12 cellular contexts compared by ENCODE assay signal in genomic region chr3:16515885-16516420, GRCh38. TPM values are rescaled to one million over a fixed set of nuclear protein-coding genes. Genes with fewer than 3 reads are reported as not detected.
A peak's percentile ranks its signal among the peaks of the same experiment; 100 is the strongest.
DNase-seq lines count a peak whose midpoint lies in the region; ATAC-seq and TF ChIP-seq lines count a peak whose summit lies in the region.
"Had no signal": no experiment of that assay in that cellular context is flagged by ENCODE, and none has a peak within 500 bp of the region (broad histone marks: within the 10 kb centered on the region; RNA-seq: fewer than 3 reads in every experiment).

No MANE protein-coding gene starts in this region.

- POLR2A ChIA-PET in activated CD4-positive, alpha-beta T cell treated with anti-CD3 and anti-CD28 coated beads, Interleukin-2, amount 10 ng/mL, durations not matched to agents 7 days and 5 days (lab: Charles Lee), result interaction anchor here (0.6 kb wide), 1 partner anchor 867 kb away, joined by 3 read pairs; no protein-coding TSS in a partner anchor
- POLR2A ChIA-PET in activated naive CD8-positive, alpha-beta T cell treated with anti-CD3 and anti-CD28 coated beads, Interleukin-2, amount 10 ng/mL, durations not matched to agents 7 days and 5 days (lab: Charles Lee), result interaction anchor here (0.6 to 2.0 kb wide), 6 partner anchors 64 to 636 kb away, joined by 3 to 5 read pairs (median 4); no protein-coding TSS in a partner anchor

- peak overlapping the region; percentile 3 for H3K4me3 Mint-ChIP-seq in activated CD4-positive, alpha-beta T cell treated with anti-CD3 and anti-CD28 coated beads, Interleukin-2, amount 10 ng/mL, durations not matched to agents 7 days and 5 days
- H3K4me3 Mint-ChIP-seq in activated naive CD8-positive, alpha-beta T cell treated with anti-CD3 and anti-CD28 coated beads, Interleukin-2, amount 10 ng/mL, durations not matched to agents 7 days and 5 days, result peak overlapping the region; percentile 59
- no peak overlapping the region for H3K4me3 Mint-ChIP-seq in H9
- H3K4me3 Mint-ChIP-seq: nephron progenitor cell had no signal

- no peak overlapping the region for H3K4ac ChIP-seq in H9 (ENCODE audit: low read depth, low read length)

- no peak overlapping the region for H2BK5ac ChIP-seq in H9 (ENCODE audit: insufficient read length, low read length)

- no peak overlapping the region for H3K23ac ChIP-seq in H9 (ENCODE audit: insufficient read length, low read depth, low read length)

- H4K20me1 ChIP-seq in H9 (ENCODE audit: control insufficient read depth, insufficient read depth, insufficient read length), result no peaks in the 10 kb centered on the region

- peak overlapping the region; percentile 73 for H3K27ac Mint-ChIP-seq in activated CD4-positive, alpha-beta T cell treated with anti-CD3 and anti-CD28 coated beads, Interleukin-2, amount 10 ng/mL, durations not matched to agents 7 days and 5 days
- peak overlapping the region; percentile 89 for H3K27ac Mint-ChIP-seq in activated naive CD8-positive, alpha-beta T cell treated with anti-CD3 and anti-CD28 coated beads, Interleukin-2, amount 10 ng/mL, durations not matched to agents 7 days and 5 days
- no peak overlapping the region for H3K27ac Mint-ChIP-seq in H9
- H3K27ac Mint-ChIP-seq: nephron progenitor cell had no signal

- no peak overlapping the region for H4K8ac ChIP-seq in H9 (replicated peaks; ENCODE audit: insufficient read length, low read depth, low read length)

- no peak overlapping the region for H2BK15ac ChIP-seq in H9 (ENCODE audit: low read depth, low read length)

- H3K4me1 ChIP-seq in skeletal muscle tissue (ENCODE audit: control insufficient read depth in 3 of 3, insufficient read depth in 3 of 3, low read length in 3 of 3) (peaks cover 32 to 39% (median 37%) of the 10 kb centered on the region in 3 donors), H9 (ENCODE audit: insufficient read depth, low read length) (peaks cover 4% of the 10 kb centered on the region; the same call in 1 of the 2 replicates)

- H3K27ac ChIP-seq in skeletal muscle tissue (ENCODE audit: low read depth, low read length) (peak overlapping the region; percentile 19), H9 (ENCODE audit: insufficient read length, low read depth, low read length) (no peak overlapping the region)
- H3K27ac ChIP-seq: brain microvascular endothelial cell had no signal

- ATAC-seq in HG02870 (IDR thresholded peaks at IDR 0.05; ENCODE audit: unreplicated experiment), result peak; percentile 17
- ATAC-seq in activated naive CD8-positive, alpha-beta T cell treated with anti-CD3 and anti-CD28 coated beads, Interleukin-2, amount 10 ng/mL, durations not matched to agents 7 days and 5 days (ENCODE audit: low read depth), result no peak
- ATAC-seq in HG03039 (IDR thresholded peaks at IDR 0.05; ENCODE audit: unreplicated experiment), result no peak

- no peaks in the 10 kb centered on the region for H3K27me3 ChIP-seq in skeletal muscle tissue (ENCODE audit: control insufficient read depth in 3 of 3, insufficient read depth in 3 of 3, low read length in 3 of 3)
- H3K27me3 ChIP-seq in H9 (ENCODE audit: insufficient read depth, low read length), result peaks cover 17% of the 10 kb centered on the region; the same call in 1 of the 2 replicates
- H3K27me3 ChIP-seq: brain microvascular endothelial cell had no signal

- peaks cover 16% of the 10 kb centered on the region for H3K9me3 Mint-ChIP-seq in activated CD4-positive, alpha-beta T cell treated with anti-CD3 and anti-CD28 coated beads, Interleukin-2, amount 10 ng/mL, durations not matched to agents 7 days and 5 days
- peaks cover 2% of the 10 kb centered on the region for H3K9me3 Mint-ChIP-seq in activated naive CD8-positive, alpha-beta T cell treated with anti-CD3 and anti-CD28 coated beads, Interleukin-2, amount 10 ng/mL, durations not matched to agents 7 days and 5 days
- H3K9me3 Mint-ChIP-seq in H9, result no peaks in the 10 kb centered on the region; a peak in 2 of 5 replicates
- H3K9me3 Mint-ChIP-seq: nephron progenitor cell had no signal

- H3K9me3 ChIP-seq in skeletal muscle tissue (ENCODE audit: control insufficient read depth in 3 of 3, low read length in 3 of 3) (no peaks in the 10 kb centered on the region), H9 (ENCODE audit: control insufficient read depth, low read depth, low read length) (no peaks in the 10 kb centered on the region)

- no peak for DNase-seq in activated CD4-positive, alpha-beta T cell treated with anti-CD3 and anti-CD28 coated beads, Interleukin-2, amount 10 ng/mL, durations not matched to agents 7 days and 5 days
- no peak for DNase-seq in activated CD4-positive, alpha-beta T cell treated with anti-CD3 and anti-CD28 coated beads, Interleukin-2, amount 50 U/mL, for 48 hours
- DNase-seq in activated naive CD8-positive, alpha-beta T cell treated with anti-CD3 and anti-CD28 coated beads, Interleukin-2, amount 10 ng/mL, durations not matched to agents 7 days and 5 days, result no peak
- DNase-seq in H9 (no peak), MV-4-11 (lab: John Stamatoyannopoulos, UW) (no peak)
- DNase-seq: brain microvascular endothelial cell, erythroblast, nephron progenitor cell, substantia nigra had no signal

- no peak overlapping the region for H2AK5ac ChIP-seq in H9 (ENCODE audit: insufficient read length, low read length)

- no CpG with 5 or more reads among the region's 11 CpGs for WGBS in H9 (ENCODE audit: extremely low coverage, insufficient read length, low lambda C conversion rate)

- no peak overlapping the region for H3K4me2 ChIP-seq in H9 (ENCODE audit: insufficient read depth, insufficient read length, low read length)

- peaks cover 16% of the 10 kb centered on the region for H3K23me2 ChIP-seq in H9 (ENCODE audit: insufficient read length, low read depth, low read length, poor library complexity, severe bottlenecking)

- no peak overlapping the region for H2BK12ac ChIP-seq in H9 (ENCODE audit: insufficient read length, low read depth, low read length)

- no peak overlapping the region for H4K5ac ChIP-seq in H9 (ENCODE audit: insufficient read length, low read depth, low read length)

- CTCF ChIA-PET in activated CD4-positive, alpha-beta T cell treated with anti-CD3 and anti-CD28 coated beads, Interleukin-2, amount 10 ng/mL, durations not matched to agents 7 days and 5 days (lab: Charles Lee), result interaction anchor here (1.1 to 2.2 kb wide), 7 partner anchors 10 to 226 kb away, joined by 3 to 7 read pairs (median 4); no protein-coding TSS in a partner anchor

- H2BK120ac ChIP-seq in H9 (ENCODE audit: low read depth, low read length, poor library complexity, severe bottlenecking), result no peak overlapping the region

- H3K36me3 Mint-ChIP-seq in activated CD4-positive, alpha-beta T cell treated with anti-CD3 and anti-CD28 coated beads, Interleukin-2, amount 10 ng/mL, durations not matched to agents 7 days and 5 days (ENCODE audit: low read depth), result peaks cover 14% of the 10 kb centered on the region
- H3K36me3 Mint-ChIP-seq in activated naive CD8-positive, alpha-beta T cell treated with anti-CD3 and anti-CD28 coated beads, Interleukin-2, amount 10 ng/mL, durations not matched to agents 7 days and 5 days, result peaks cover 2% of the 10 kb centered on the region
- H3K36me3 Mint-ChIP-seq in H9 (ENCODE audit: insufficient read depth in 1 of 3, low read depth in 3 of 3), result no peaks in the 10 kb centered on the region

- H3K9ac ChIP-seq in skeletal muscle tissue (ENCODE audit: low read depth in 1 of 3, low read length in 3 of 3) (peak overlapping the region in 1 of 3 donors; percentile 40), H9 (ENCODE audit: extremely low read depth, insufficient read length, low read length) (no peak overlapping the region)

- no peak overlapping the region for H2BK20ac ChIP-seq in H9 (ENCODE audit: low read depth, low read length, poor library complexity, severe bottlenecking)

- H3T11ph ChIP-seq in H9 (ENCODE audit: low read length), result no peak overlapping the region

- no peaks in the 10 kb centered on the region for H3K79me1 ChIP-seq in H9 (ENCODE audit: insufficient read depth, low read depth, low read length, poor library complexity, severe bottlenecking)

- no peak for TF ChIP-seq CTCF in H9 (conservative IDR thresholded peaks at IDR 0.05)

- no peak overlapping the region for H4K91ac ChIP-seq in H9 (ENCODE audit: insufficient read length, low read depth, low read length)

- no peak overlapping the region for H3K56ac ChIP-seq in H9 (ENCODE audit: insufficient read length, low read depth, low read length)

- no peak overlapping the region for H3K18ac ChIP-seq in H9 (ENCODE audit: insufficient read length, low read depth, low read length)

- no peaks in the 10 kb centered on the region for H3K27me3 Mint-ChIP-seq in activated CD4-positive, alpha-beta T cell treated with anti-CD3 and anti-CD28 coated beads, Interleukin-2, amount 10 ng/mL, durations not matched to agents 7 days and 5 days
- H3K27me3 Mint-ChIP-seq in activated naive CD8-positive, alpha-beta T cell treated with anti-CD3 and anti-CD28 coated beads, Interleukin-2, amount 10 ng/mL, durations not matched to agents 7 days and 5 days, result no peaks in the 10 kb centered on the region
- peaks cover 56% of the 10 kb centered on the region for H3K27me3 Mint-ChIP-seq in H9 (ENCODE audit: low read depth)

- no peak overlapping the region for H3K4me3 ChIP-seq in skeletal muscle tissue (ENCODE audit: low read length in 3 of 3)

- no peaks in the 10 kb centered on the region for H3K36me3 ChIP-seq in skeletal muscle tissue (ENCODE audit: control insufficient read depth in 3 of 3, insufficient read depth in 3 of 3, low read length in 3 of 3)
- H3K36me3 ChIP-seq: brain microvascular endothelial cell had no signal

- peaks cover 59% of the 10 kb centered on the region for H3K4me1 Mint-ChIP-seq in activated CD4-positive, alpha-beta T cell treated with anti-CD3 and anti-CD28 coated beads, Interleukin-2, amount 10 ng/mL, durations not matched to agents 7 days and 5 days
- H3K4me1 Mint-ChIP-seq in activated naive CD8-positive, alpha-beta T cell treated with anti-CD3 and anti-CD28 coated beads, Interleukin-2, amount 10 ng/mL, durations not matched to agents 7 days and 5 days, result peaks cover 53% of the 10 kb centered on the region
- H3K4me1 Mint-ChIP-seq in H9, result peaks cover 27% of the 10 kb centered on the region in 2 experiments

- no peak overlapping the region for H2AFZ ChIP-seq in H9 (ENCODE audit: low read length)

- no peaks in the 10 kb centered on the region for H3K79me2 ChIP-seq in H9 (ENCODE audit: insufficient read depth, low read length)

- no peak overlapping the region for H3K14ac ChIP-seq in H9 (ENCODE audit: insufficient read depth, low read length)

RNA-seq across cellular contexts. Expression of gene RFTN1, which starts 2.5 kb away (rescaled TPM):
- 10 to 100 TPM; 57.3 to 57.9 TPM for total RNA-seq in activated CD4-positive, alpha-beta T cell treated with anti-CD3 and anti-CD28 coated beads, Interleukin-2, amount 10 ng/mL, durations not matched to agents 7 days and 5 days
- 10 to 100 TPM; 64.4 to 66.7 TPM for total RNA-seq in activated naive CD8-positive, alpha-beta T cell treated with anti-CD3 and anti-CD28 coated beads, Interleukin-2, amount 10 ng/mL, durations not matched to agents 7 days and 5 days
- total RNA-seq in skeletal muscle tissue, result 15.7 TPM
- 2.2 and 2.5 TPM in 2 replicates for total RNA-seq in H9 (2021)

Comparison
In these comparisons a context has a peak if more than half of its experiments do, and no peak if none do; other contexts are left out.
1. H3K27ac Mint-ChIP-seq: peak in activated CD4-positive, alpha-beta T cell treated with anti-CD3 and anti-CD28 coated beads, Interleukin-2, amount 10 ng/mL, durations not matched to agents 7 days and 5 days (single experiment) and activated naive CD8-positive, alpha-beta T cell treated with anti-CD3 and anti-CD28 coated beads, Interleukin-2, amount 10 ng/mL, durations not matched to agents 7 days and 5 days (single experiment); none in H9 (0 of 3).
2. H3K4me3 Mint-ChIP-seq: peak in activated CD4-positive, alpha-beta T cell treated with anti-CD3 and anti-CD28 coated beads, Interleukin-2, amount 10 ng/mL, durations not matched to agents 7 days and 5 days (single experiment) and activated naive CD8-positive, alpha-beta T cell treated with anti-CD3 and anti-CD28 coated beads, Interleukin-2, amount 10 ng/mL, durations not matched to agents 7 days and 5 days (single experiment); none in H9 (0 of 2).